ENCODE assay signal across 1 cellular context in the genomic region with DNA sequence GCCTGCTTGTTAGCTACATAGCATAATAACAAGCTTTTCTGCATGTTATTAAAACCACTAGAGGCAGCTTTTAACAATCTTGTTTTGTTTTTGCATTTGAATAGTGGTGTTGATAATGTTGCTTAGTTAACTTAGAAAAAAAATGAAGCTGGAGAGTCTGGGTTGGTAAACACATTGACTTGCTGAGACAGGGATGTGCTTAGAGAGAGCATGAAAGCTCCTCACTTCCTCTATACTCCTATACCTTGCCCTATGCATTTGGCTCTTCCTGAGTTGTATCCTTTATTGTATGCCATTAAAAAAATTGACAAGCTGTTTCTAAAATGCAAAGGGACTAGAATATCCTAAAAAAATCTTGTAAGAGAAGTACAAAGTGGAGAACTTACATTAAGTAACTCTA.
TF ChIP-seq lines count a peak whose summit lies in the region.

No MANE protein-coding gene starts in this region.

TF ChIP-seq in WTC11, 78 proteins besides CTCF, POLR2A, EP300 and RAD21:
- TF ChIP-seq, protein P1, sequence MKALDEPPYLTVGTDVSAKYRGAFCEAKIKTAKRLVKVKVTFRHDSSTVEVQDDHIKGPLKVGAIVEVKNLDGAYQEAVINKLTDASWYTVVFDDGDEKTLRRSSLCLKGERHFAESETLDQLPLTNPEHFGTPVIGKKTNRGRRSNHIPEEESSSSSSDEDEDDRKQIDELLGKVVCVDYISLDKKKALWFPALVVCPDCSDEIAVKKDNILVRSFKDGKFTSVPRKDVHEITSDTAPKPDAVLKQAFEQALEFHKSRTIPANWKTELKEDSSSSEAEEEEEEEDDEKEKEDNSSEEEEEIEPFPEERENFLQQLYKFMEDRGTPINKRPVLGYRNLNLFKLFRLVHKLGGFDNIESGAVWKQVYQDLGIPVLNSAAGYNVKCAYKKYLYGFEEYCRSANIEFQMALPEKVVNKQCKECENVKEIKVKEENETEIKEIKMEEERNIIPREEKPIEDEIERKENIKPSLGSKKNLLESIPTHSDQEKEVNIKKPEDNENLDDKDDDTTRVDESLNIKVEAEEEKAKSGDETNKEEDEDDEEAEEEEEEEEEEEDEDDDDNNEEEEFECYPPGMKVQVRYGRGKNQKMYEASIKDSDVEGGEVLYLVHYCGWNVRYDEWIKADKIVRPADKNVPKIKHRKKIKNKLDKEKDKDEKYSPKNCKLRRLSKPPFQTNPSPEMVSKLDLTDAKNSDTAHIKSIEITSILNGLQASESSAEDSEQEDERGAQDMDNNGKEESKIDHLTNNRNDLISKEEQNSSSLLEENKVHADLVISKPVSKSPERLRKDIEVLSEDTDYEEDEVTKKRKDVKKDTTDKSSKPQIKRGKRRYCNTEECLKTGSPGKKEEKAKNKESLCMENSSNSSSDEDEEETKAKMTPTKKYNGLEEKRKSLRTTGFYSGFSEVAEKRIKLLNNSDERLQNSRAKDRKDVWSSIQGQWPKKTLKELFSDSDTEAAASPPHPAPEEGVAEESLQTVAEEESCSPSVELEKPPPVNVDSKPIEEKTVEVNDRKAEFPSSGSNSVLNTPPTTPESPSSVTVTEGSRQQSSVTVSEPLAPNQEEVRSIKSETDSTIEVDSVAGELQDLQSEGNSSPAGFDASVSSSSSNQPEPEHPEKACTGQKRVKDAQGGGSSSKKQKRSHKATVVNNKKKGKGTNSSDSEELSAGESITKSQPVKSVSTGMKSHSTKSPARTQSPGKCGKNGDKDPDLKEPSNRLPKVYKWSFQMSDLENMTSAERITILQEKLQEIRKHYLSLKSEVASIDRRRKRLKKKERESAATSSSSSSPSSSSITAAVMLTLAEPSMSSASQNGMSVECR (CRISPR knock-in tag; IDR thresholded peaks at IDR 0.05; ENCODE audit: borderline replicate concordance), result no peak
- TF ChIP-seq, protein P2, sequence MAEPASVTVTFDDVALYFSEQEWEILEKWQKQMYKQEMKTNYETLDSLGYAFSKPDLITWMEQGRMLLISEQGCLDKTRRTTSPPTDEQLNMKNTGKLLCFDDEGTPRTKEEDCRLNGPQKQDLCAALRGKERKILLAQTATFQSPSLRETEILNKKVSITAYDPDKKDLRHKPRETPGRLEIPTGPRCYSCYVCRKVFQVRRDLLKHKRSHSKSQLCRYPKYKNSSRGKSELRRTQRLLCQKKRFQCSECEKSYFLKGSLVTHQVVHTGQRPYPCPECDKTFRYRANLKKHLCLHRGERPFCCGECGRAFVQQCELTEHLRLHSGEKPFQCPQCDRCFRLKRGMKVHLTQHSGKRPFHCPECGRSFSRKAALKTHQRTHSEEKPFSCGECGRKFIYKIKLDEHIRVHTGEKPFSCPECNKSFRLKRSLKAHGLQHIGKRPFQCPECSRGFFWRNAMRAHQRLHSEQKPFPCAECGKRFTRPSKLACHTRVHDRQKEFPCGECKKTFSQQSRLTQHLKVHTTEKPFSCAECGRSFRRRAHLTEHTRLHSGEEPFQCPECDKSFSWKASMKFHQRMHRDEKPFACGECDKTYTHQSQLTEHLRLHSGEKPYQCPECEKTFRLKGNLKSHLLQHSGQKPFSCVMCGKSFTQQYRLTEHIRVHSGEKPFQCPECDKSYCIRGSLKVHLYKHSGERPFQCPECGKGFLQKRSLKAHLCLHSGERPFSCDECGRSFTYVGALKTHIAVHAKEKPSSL (CRISPR knock-in tag; conservative IDR thresholded peaks at IDR 0.05), result no peak
- TF ChIP-seq, protein P3, sequence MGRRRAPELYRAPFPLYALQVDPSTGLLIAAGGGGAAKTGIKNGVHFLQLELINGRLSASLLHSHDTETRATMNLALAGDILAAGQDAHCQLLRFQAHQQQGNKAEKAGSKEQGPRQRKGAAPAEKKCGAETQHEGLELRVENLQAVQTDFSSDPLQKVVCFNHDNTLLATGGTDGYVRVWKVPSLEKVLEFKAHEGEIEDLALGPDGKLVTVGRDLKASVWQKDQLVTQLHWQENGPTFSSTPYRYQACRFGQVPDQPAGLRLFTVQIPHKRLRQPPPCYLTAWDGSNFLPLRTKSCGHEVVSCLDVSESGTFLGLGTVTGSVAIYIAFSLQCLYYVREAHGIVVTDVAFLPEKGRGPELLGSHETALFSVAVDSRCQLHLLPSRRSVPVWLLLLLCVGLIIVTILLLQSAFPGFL (CRISPR knock-in tag; IDR thresholded peaks at IDR 0.05; ENCODE audit: borderline replicate concordance), result no peak
- TF ChIP-seq CREM (CRISPR knock-in tag; IDR thresholded peaks at IDR 0.05) (no peak), ZNF121 (CRISPR knock-in tag; IDR thresholded peaks at IDR 0.05) (no peak), ZNF416 (CRISPR knock-in tag; IDR thresholded peaks at IDR 0.05) (no peak), MXD4 (CRISPR knock-in tag; IDR thresholded peaks at IDR 0.05; ENCODE audit: borderline replicate concordance) (no peak)
- TF ChIP-seq, protein P4, sequence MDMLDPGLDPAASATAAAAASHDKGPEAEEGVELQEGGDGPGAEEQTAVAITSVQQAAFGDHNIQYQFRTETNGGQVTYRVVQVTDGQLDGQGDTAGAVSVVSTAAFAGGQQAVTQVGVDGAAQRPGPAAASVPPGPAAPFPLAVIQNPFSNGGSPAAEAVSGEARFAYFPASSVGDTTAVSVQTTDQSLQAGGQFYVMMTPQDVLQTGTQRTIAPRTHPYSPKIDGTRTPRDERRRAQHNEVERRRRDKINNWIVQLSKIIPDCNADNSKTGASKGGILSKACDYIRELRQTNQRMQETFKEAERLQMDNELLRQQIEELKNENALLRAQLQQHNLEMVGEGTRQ (CRISPR knock-in tag; IDR thresholded peaks at IDR 0.05), result no peak
- TF ChIP-seq, protein P5, sequence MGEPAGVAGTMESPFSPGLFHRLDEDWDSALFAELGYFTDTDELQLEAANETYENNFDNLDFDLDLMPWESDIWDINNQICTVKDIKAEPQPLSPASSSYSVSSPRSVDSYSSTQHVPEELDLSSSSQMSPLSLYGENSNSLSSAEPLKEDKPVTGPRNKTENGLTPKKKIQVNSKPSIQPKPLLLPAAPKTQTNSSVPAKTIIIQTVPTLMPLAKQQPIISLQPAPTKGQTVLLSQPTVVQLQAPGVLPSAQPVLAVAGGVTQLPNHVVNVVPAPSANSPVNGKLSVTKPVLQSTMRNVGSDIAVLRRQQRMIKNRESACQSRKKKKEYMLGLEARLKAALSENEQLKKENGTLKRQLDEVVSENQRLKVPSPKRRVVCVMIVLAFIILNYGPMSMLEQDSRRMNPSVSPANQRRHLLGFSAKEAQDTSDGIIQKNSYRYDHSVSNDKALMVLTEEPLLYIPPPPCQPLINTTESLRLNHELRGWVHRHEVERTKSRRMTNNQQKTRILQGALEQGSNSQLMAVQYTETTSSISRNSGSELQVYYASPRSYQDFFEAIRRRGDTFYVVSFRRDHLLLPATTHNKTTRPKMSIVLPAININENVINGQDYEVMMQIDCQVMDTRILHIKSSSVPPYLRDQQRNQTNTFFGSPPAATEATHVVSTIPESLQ (CRISPR knock-in tag; IDR thresholded peaks at IDR 0.05), result no peak
- TF ChIP-seq, protein P6, sequence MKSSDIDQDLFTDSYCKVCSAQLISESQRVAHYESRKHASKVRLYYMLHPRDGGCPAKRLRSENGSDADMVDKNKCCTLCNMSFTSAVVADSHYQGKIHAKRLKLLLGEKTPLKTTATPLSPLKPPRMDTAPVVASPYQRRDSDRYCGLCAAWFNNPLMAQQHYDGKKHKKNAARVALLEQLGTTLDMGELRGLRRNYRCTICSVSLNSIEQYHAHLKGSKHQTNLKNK (CRISPR knock-in tag; IDR thresholded peaks at IDR 0.05), result no peak
- TF ChIP-seq, protein P7, sequence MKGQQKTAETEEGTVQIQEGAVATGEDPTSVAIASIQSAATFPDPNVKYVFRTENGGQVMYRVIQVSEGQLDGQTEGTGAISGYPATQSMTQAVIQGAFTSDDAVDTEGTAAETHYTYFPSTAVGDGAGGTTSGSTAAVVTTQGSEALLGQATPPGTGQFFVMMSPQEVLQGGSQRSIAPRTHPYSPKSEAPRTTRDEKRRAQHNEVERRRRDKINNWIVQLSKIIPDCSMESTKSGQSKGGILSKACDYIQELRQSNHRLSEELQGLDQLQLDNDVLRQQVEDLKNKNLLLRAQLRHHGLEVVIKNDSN (CRISPR knock-in tag; IDR thresholded peaks at IDR 0.05), result no peak
